ENCODE assay signal across 15 cellular contexts in genomic region chr10:133024711-133025557, GRCh38.
"Had no signal": no experiment of that assay in that cellular context is flagged by ENCODE, and none has a peak within 500 bp of the region (broad histone marks: within the 10 kb centered on the region; RNA-seq: fewer than 3 reads in every experiment).

No MANE protein-coding gene starts in this region.

- H3K36me3 Mint-ChIP-seq: stimulated activated memory B cell treated with anti-CD40 and anti-IgM and Interleukin-4, amounts not matched to agents 10 μg/mL and 1 μg/mL and 100 μg/mL, for 72 hours had no signal

- H3K9me3 ChIP-seq: body of pancreas, sigmoid colon, thoracic aorta, upper lobe of right lung had no signal

- H3K4me3 Mint-ChIP-seq: activated B cell treated with CpG ODN at 0.5 μM for 24 hours; activated CD8-positive, alpha-beta T cell treated with anti-CD3 and anti-CD28 coated beads, Interleukin-2, amount 10 ng/mL, durations not matched to agents 7 days and 5 days; activated naive CD4-positive, alpha-beta T cell treated with anti-CD3 and anti-CD28 coated beads for 36 hours; activated T-cell treated with anti-CD3 and anti-CD28 coated beads, Interleukin-2, amount 50 U/mL, for 4 hours; stimulated activated memory B cell treated with anti-CD40 and anti-IgM and Interleukin-4, amounts not matched to agents 10 μg/mL and 1 μg/mL and 100 μg/mL, for 72 hours had no signal

- H3K27ac Mint-ChIP-seq: activated B cell treated with CpG ODN at 0.5 μM for 24 hours; activated CD8-positive, alpha-beta T cell treated with anti-CD3 and anti-CD28 coated beads, Interleukin-2, amount 10 ng/mL, durations not matched to agents 7 days and 5 days; activated naive CD4-positive, alpha-beta T cell treated with anti-CD3 and anti-CD28 coated beads for 36 hours; stimulated activated memory B cell treated with anti-CD40 and anti-IgM and Interleukin-4, amounts not matched to agents 10 μg/mL and 1 μg/mL and 100 μg/mL, for 72 hours had no signal

- H3K27me3 ChIP-seq: body of pancreas, ovary had no signal

- H3K36me3 ChIP-seq: ovary, sigmoid colon, thoracic aorta, upper lobe of right lung had no signal

- DNase-seq: activated B cell treated with CpG ODN at 0.5 μM for 24 hours; activated CD4-positive, alpha-beta T cell treated with anti-CD3 and anti-CD28 coated beads for 4 hours; activated CD8-positive, alpha-beta T cell treated with anti-CD3 and anti-CD28 coated beads, Interleukin-2, amount 10 ng/mL, durations not matched to agents 7 days and 5 days; activated naive CD4-positive, alpha-beta T cell treated with anti-CD3 and anti-CD28 coated beads for 36 hours; activated T-cell treated with anti-CD3 and anti-CD28 coated beads, Interleukin-2, amount 50 U/mL, for 4 hours; body of pancreas; dermis blood vessel endothelial cell; effector memory CD4-positive, alpha-beta T cell; left ventricle myocardium superior; ovary; sigmoid colon; stimulated activated CD4-positive, alpha-beta T cell treated with anti-CD3 and anti-CD28 coated beads, Interleukin-4, amount 100 ng/mL, for 4 hours; upper lobe of right lung had no signal

- ATAC-seq: activated CD8-positive, alpha-beta T cell treated with anti-CD3 and anti-CD28 coated beads, Interleukin-2, amount 10 ng/mL, durations not matched to agents 7 days and 5 days; activated T-cell treated with anti-CD3 and anti-CD28 coated beads, Interleukin-2, amount 50 U/mL, for 4 hours; body of pancreas; left ventricle myocardium superior; stimulated activated memory B cell treated with anti-CD40 and anti-IgM and Interleukin-4, amounts not matched to agents 10 μg/mL and 1 μg/mL and 100 μg/mL, for 72 hours; upper lobe of right lung had no signal

- H3K27ac ChIP-seq: body of pancreas, ovary, sigmoid colon, thoracic aorta, upper lobe of right lung had no signal

- H3K4me1 Mint-ChIP-seq: activated B cell treated with CpG ODN at 0.5 μM for 24 hours; stimulated activated memory B cell treated with anti-CD40 and anti-IgM and Interleukin-4, amounts not matched to agents 10 μg/mL and 1 μg/mL and 100 μg/mL, for 72 hours had no signal

- H3K4me3 ChIP-seq: body of pancreas, ovary, sigmoid colon, thoracic aorta, upper lobe of right lung had no signal

- H3K9me3 Mint-ChIP-seq: activated B cell treated with CpG ODN at 0.5 μM for 24 hours; activated naive CD4-positive, alpha-beta T cell treated with anti-CD3 and anti-CD28 coated beads for 36 hours; activated T-cell treated with anti-CD3 and anti-CD28 coated beads, Interleukin-2, amount 50 U/mL, for 4 hours had no signal

- H3K4me1 ChIP-seq: sigmoid colon, upper lobe of right lung had no signal
